Comparison of ENCODE assay signal across 24 cellular contexts in the genomic region with DNA sequence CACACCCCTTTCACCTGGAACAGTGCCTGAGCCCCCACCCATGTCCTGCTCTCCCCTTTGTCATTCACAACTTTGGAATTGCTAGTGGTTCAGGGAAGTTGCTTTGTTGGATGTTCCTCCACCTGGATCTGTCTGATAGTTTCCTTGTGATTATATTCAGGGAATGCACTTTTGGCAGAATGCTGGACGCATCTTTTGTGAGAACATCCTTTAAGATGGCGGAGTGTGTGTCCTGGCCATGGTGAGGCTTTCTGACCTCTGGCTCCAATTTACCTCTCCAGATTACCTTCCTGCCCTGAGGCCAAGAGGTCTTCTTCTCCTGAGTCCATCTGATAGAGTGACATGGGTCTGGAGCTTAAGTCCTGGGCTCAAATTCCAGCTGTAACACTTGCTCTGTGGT.
DNase-seq lines count a peak whose midpoint lies in the region; ATAC-seq and TF ChIP-seq lines count a peak whose summit lies in the region.
"Had no signal": no experiment of that assay in that cellular context is flagged by ENCODE, and none has a peak within 500 bp of the region (broad histone marks: within the 10 kb centered on the region; RNA-seq: fewer than 3 reads in every experiment).

No MANE protein-coding gene starts in this region.

- TF ChIP-seq CTCF in esophagus muscularis mucosa (IDR thresholded peaks at IDR 0.05) (no peak), vagina (IDR thresholded peaks at IDR 0.05) (no peak)

- TF ChIP-seq EP300 in esophagus muscularis mucosa (IDR thresholded peaks at IDR 0.05): no peak

- intact Hi-C loops in esophagus muscularis mucosa (cut with DNase I): no loop called here
- intact Hi-C loops in vagina (cut with DNase I): no loop called here
- intact Hi-C loops in activated CD4-positive, alpha-beta T cell treated with anti-CD3 and anti-CD28 coated beads, Interleukin-2, amount 10 ng/mL, durations not matched to agents 24 days and 14 days (cut with micrococcal nuclease): no loop called here

- TF ChIP-seq POLR2A in esophagus muscularis mucosa (IDR thresholded peaks at IDR 0.05; ENCODE audit: low read depth) (no peak), vagina (IDR thresholded peaks at IDR 0.05) (no peak)

- no peak for ATAC-seq in activated T-cell treated with anti-CD3 and anti-CD28 coated beads, Interleukin-2, amount 50 U/mL, for 4 hours
- ATAC-seq: GM12878 had no signal

- H3K36me3 Mint-ChIP-seq in activated CD4-positive, alpha-beta T cell treated with anti-CD3 and anti-CD28 coated beads, Interleukin-2, amount 10 ng/mL, durations not matched to agents 24 days and 14 days (ENCODE audit: low read depth): no peaks in the 10 kb centered on the region
- H3K36me3 Mint-ChIP-seq in activated T-cell treated with anti-CD3 and anti-CD28 coated beads, Interleukin-2, amount 50 U/mL, for 4 hours (ENCODE audit: insufficient read depth): no peaks in the 10 kb centered on the region
- H3K36me3 Mint-ChIP-seq: CD14-positive monocyte; CD4-positive, alpha-beta memory T cell; CD8-positive, alpha-beta memory T cell had no signal

- no peak overlapping the region for H3K4me3 Mint-ChIP-seq in activated CD4-positive, alpha-beta T cell treated with anti-CD3 and anti-CD28 coated beads, Interleukin-2, amount 10 ng/mL, durations not matched to agents 24 days and 14 days
- no peak overlapping the region for H3K4me3 Mint-ChIP-seq in activated T-cell treated with anti-CD3 and anti-CD28 coated beads, Interleukin-2, amount 50 U/mL, for 4 hours
- H3K4me3 Mint-ChIP-seq: CD14-positive monocyte; CD4-positive, alpha-beta memory T cell; CD4-positive, CD25-positive, alpha-beta regulatory T cell; CD8-positive, alpha-beta memory T cell had no signal

- H3K27me3 ChIP-seq in esophagus muscularis mucosa (peaks cover 0 to 37% (median 0%) of the 10 kb centered on the region in 4 donors), vagina (no peaks in the 10 kb centered on the region)
- H3K27me3 ChIP-seq: BE2C, BLaER1 had no signal

- H3K27ac ChIP-seq in esophagus muscularis mucosa (replicated peaks in 1 of 4) (no peak overlapping the region), vagina (no peak overlapping the region)
- H3K27ac ChIP-seq: BLaER1 had no signal

- H3K27ac Mint-ChIP-seq in activated CD4-positive, alpha-beta T cell treated with anti-CD3 and anti-CD28 coated beads, Interleukin-2, amount 10 ng/mL, durations not matched to agents 24 days and 14 days: no peak overlapping the region
- H3K27ac Mint-ChIP-seq: CD14-positive monocyte; CD4-positive, alpha-beta memory T cell; CD4-positive, CD25-positive, alpha-beta regulatory T cell; CD8-positive, alpha-beta memory T cell had no signal

- peak; percentile 68 for DNase-seq in esophagus muscularis mucosa (ENCODE audit: extremely low spot score)
- DNase-seq in mucosa of gallbladder (ENCODE audit: low spot score): peak; percentile 2
- peak; percentile 27 to 84 for DNase-seq in vagina (ENCODE audit: extremely low spot score in 2 of 2)
- DNase-seq in activated CD4-positive, alpha-beta T cell treated with anti-CD3 and anti-CD28 coated beads, Interleukin-2, amount 10 ng/mL, durations not matched to agents 24 days and 14 days: no peak
- no peak for DNase-seq in activated T-cell treated with anti-CD3 and anti-CD28 coated beads, Interleukin-2, amount 50 U/mL, for 4 hours
- DNase-seq in activated CD4-positive, CD25-positive, alpha-beta regulatory T cell (lab: John Stamatoyannopoulos, UW): no peak
- DNase-seq: 8988T; ACHN; BE2C; C1 segment of cervical spinal cord; CD4-positive, alpha-beta memory T cell; CD4-positive, CD25-positive, alpha-beta regulatory T cell; CD8-positive, alpha-beta memory T cell; COR-L47; DMS 273 treated with DMSO at 0.1 percent for 48 hours; DMS153; DMS53; DMS79; DND-41; EL; GDM1 had no signal

- no peaks in the 10 kb centered on the region for H3K9me3 Mint-ChIP-seq in activated CD4-positive, alpha-beta T cell treated with anti-CD3 and anti-CD28 coated beads, Interleukin-2, amount 10 ng/mL, durations not matched to agents 24 days and 14 days
- no peaks in the 10 kb centered on the region for H3K9me3 Mint-ChIP-seq in activated T-cell treated with anti-CD3 and anti-CD28 coated beads, Interleukin-2, amount 50 U/mL, for 4 hours
- H3K9me3 Mint-ChIP-seq: CD4-positive, alpha-beta memory T cell; CD4-positive, CD25-positive, alpha-beta regulatory T cell; CD8-positive, alpha-beta memory T cell had no signal

- peaks cover 7% of the 10 kb centered on the region for H3K4me1 Mint-ChIP-seq in activated CD4-positive, alpha-beta T cell treated with anti-CD3 and anti-CD28 coated beads, Interleukin-2, amount 10 ng/mL, durations not matched to agents 24 days and 14 days
- H3K4me1 Mint-ChIP-seq in activated T-cell treated with anti-CD3 and anti-CD28 coated beads, Interleukin-2, amount 50 U/mL, for 4 hours (ENCODE audit: low read depth): peaks cover 4% of the 10 kb centered on the region

- H3K9me3 ChIP-seq in esophagus muscularis mucosa (no peaks in the 10 kb centered on the region), vagina (no peaks in the 10 kb centered on the region)
- H3K9me3 ChIP-seq: BE2C, BLaER1 had no signal

- H3K27me3 Mint-ChIP-seq in activated CD4-positive, alpha-beta T cell treated with anti-CD3 and anti-CD28 coated beads, Interleukin-2, amount 10 ng/mL, durations not matched to agents 24 days and 14 days: peaks cover 42% of the 10 kb centered on the region
- peaks cover 7% of the 10 kb centered on the region for H3K27me3 Mint-ChIP-seq in activated T-cell treated with anti-CD3 and anti-CD28 coated beads, Interleukin-2, amount 50 U/mL, for 4 hours (ENCODE audit: low read depth)

- 92% methylated on average over 2 of the region's 2 CpGs for WGBS in esophagus muscularis mucosa

- H3K4me3 ChIP-seq in esophagus muscularis mucosa (no peak overlapping the region), vagina (no peak overlapping the region)
- H3K4me3 ChIP-seq: BLaER1, GM12878 had no signal

- H3K36me3 ChIP-seq in esophagus muscularis mucosa: no peaks in the 10 kb centered on the region
- no peaks in the 10 kb centered on the region for H3K36me3 ChIP-seq in vagina
- H3K36me3 ChIP-seq: BE2C, BLaER1 had no signal

- H3K4me1 ChIP-seq in esophagus muscularis mucosa (peaks cover 0 to 1% (median under 1%) of the 10 kb centered on the region in 4 donors), vagina (peaks cover 2% of the 10 kb centered on the region)
- H3K4me1 ChIP-seq: BE2C, BLaER1 had no signal

Comparison
In these comparisons a context has a peak if more than half of its experiments do, and no peak if none do; other contexts are left out.
1. DNase-seq: peak in esophagus muscularis mucosa (single experiment), mucosa of gallbladder (single experiment) and vagina (2 of 2); none in activated CD4-positive, alpha-beta T cell treated with anti-CD3 and anti-CD28 coated beads, Interleukin-2, amount 10 ng/mL, durations not matched to agents 24 days and 14 days (single experiment), activated T-cell treated with anti-CD3 and anti-CD28 coated beads, Interleukin-2, amount 50 U/mL, for 4 hours (single experiment) and activated CD4-positive, CD25-positive, alpha-beta regulatory T cell (0 of 4).